Comparison of ENCODE assay signal across 8 cellular contexts in genomic region chr20:22333885-22334545, GRCh38.
A peak's percentile ranks its signal among the peaks of the same experiment; 100 is the strongest.
DNase-seq lines count a peak whose midpoint lies in the region; ATAC-seq, FAIRE-seq and TF ChIP-seq lines count a peak whose summit lies in the region.

No MANE protein-coding gene starts in this region.

- FAIRE-seq in A549 (lab: Jason Lieb, UNC) (peak; percentile 99), endothelial cell of umbilical vein (lab: Jason Lieb, UNC) (peak; percentile 72)

- peak; percentile 95 to 96 for TF ChIP-seq RAD21 in A549 (conservative IDR thresholded peaks at IDR 0.05 in 1 of 2, IDR thresholded peaks at IDR 0.05 in 1 of 2)

- BruUV-seq in endothelial cell of umbilical vein (replicated peaks; lab: Mats Ljungman, UMichigan), result no TSS peak

- no peaks in the 10 kb centered on the region for H4K20me1 ChIP-seq in endothelial cell of umbilical vein (replicated peaks; ENCODE audit: control insufficient read depth, extremely low read depth, insufficient read depth, low read length)

- POLR2A ChIA-PET in A549 (lab: Yijun Ruan, JAX) (interaction anchor here (0.8 kb wide), 1 partner anchor 1016 kb away, joined by 3 read pairs; no protein-coding TSS in a partner anchor), endothelial cell of umbilical vein (lab: Charles Lee) (no interaction called here)

- no peaks in the 10 kb centered on the region for H3K36me3 ChIP-seq in endothelial cell of umbilical vein (ENCODE audit: control insufficient read depth in 2 of 2, extremely low read depth in 1 of 2, insufficient read depth in 2 of 2, low read length in 2 of 2)
- no peaks in the 10 kb centered on the region for H3K36me3 ChIP-seq in upper lobe of left lung

- H3K9ac ChIP-seq in endothelial cell of umbilical vein (replicated peaks; ENCODE audit: extremely low read depth, insufficient read depth, low read length), result no peak overlapping the region

- dilution Hi-C loops in endothelial cell of umbilical vein (cut with MboI; ENCODE audit: extremely low pct_ligation_motif_present, low sequenced_read_pairs), result loop anchor here (25.0 kb wide), 1 partner anchor 353 kb away; no protein-coding TSS in a partner anchor

- H3K9me1 ChIP-seq in endothelial cell of umbilical vein (replicated peaks; ENCODE audit: control insufficient read depth, extremely low read depth, insufficient read depth, low read length), result no peaks in the 10 kb centered on the region

- ATAC-seq in A549, result peak; percentile 83 to 93
- peak; percentile 89 for ATAC-seq in HG02870 (IDR thresholded peaks at IDR 0.05; ENCODE audit: unreplicated experiment)
- ATAC-seq in upper lobe of left lung (ENCODE audit: low FRiP score in 2 of 2), result peak; percentile 79 to 87

- TF ChIP-seq POLR2A in A549 (IDR thresholded peaks at IDR 0.05; ENCODE audit: low read length) (no peak), endothelial cell of umbilical vein (IDR thresholded peaks at IDR 0.05; ENCODE audit: low read depth, low read length) (no peak), upper lobe of left lung (IDR thresholded peaks at IDR 0.05) (no peak)

- H3K27ac ChIP-seq in A549, result no peak overlapping the region
- H3K27ac ChIP-seq in endothelial cell of umbilical vein (ENCODE audit: insufficient read depth, low read depth, low read length), result no peak overlapping the region
- no peak overlapping the region for H3K27ac ChIP-seq in upper lobe of left lung

- H3K79me2 ChIP-seq in endothelial cell of umbilical vein (ENCODE audit: control insufficient read depth, insufficient read depth, low read length), result no peaks in the 10 kb centered on the region

- H3K4me2 ChIP-seq in A549 (peak overlapping the region; percentile 64), endothelial cell of umbilical vein (ENCODE audit: insufficient read depth, low read length) (no peak overlapping the region)

- WGBS in A549 (ENCODE audit: missing lambda C conversion rate), result 13% methylated on average over 19 of the region's 19 CpGs
- 40% methylated on average over 19 of the region's 19 CpGs for WGBS in upper lobe of left lung, 2 donors

- no peak overlapping the region for H2AFZ ChIP-seq in endothelial cell of umbilical vein (ENCODE audit: low read depth, low read length)

- H3K4me3 ChIP-seq in A549 (no peak overlapping the region), GM12875 (ENCODE audit: low read depth, low read length) (no peak overlapping the region), endothelial cell of umbilical vein (replicated peaks in 1 of 3; ENCODE audit: insufficient read depth in 1 of 3, low read depth in 1 of 3, low read length in 3 of 3) (no peak overlapping the region), upper lobe of left lung (no peak overlapping the region)

- CTCF ChIA-PET in A549 (lab: Yijun Ruan, JAX), result interaction anchor here (0.5 to 8.3 kb wide), 39 partner anchors 9 to 1007 kb away, joined by 3 to 311 read pairs (median 4); partner anchors contain the start of gene FOXA2
- CTCF ChIA-PET in endothelial cell of umbilical vein (lab: Charles Lee), result interaction anchor here (0.5 to 4.1 kb wide), 9 partner anchors 9 to 1007 kb away, joined by 3 to 59 read pairs (median 5); no protein-coding TSS in a partner anchor

- H3K4me1 ChIP-seq in A549 (no peaks in the 10 kb centered on the region), endothelial cell of umbilical vein (ENCODE audit: control insufficient read depth, extremely low read depth, insufficient read depth, low read length) (no peaks in the 10 kb centered on the region), upper lobe of left lung (no peaks in the 10 kb centered on the region)

- TF ChIP-seq EP300 in A549 (IDR thresholded peaks at IDR 0.05) (no peak), upper lobe of left lung (IDR thresholded peaks at IDR 0.05) (no peak)

- DNase-seq in A549 (ENCODE audit: low read depth in 1 of 2, low spot score in 1 of 2) (peak; percentile 81 to 96), NCI-H1694 (lab: John Stamatoyannopoulos, UW) (peak; percentile 12), UCSD-AML1 (lab: John Stamatoyannopoulos, UW; ENCODE audit: unreplicated experiment) (peak; percentile 48), endothelial cell of umbilical vein (ENCODE audit: low read depth, low spot score) (peak; percentile 62), midbrain (lab: John Stamatoyannopoulos, UW) (peak; percentile 25), upper lobe of left lung (peak; percentile 22 to 66)

- peak; percentile 94 for TF ChIP-seq CTCF in A549 (IDR thresholded peaks at IDR 0.05)
- peak; percentile 66; the same call in 1 of the 2 replicates for TF ChIP-seq CTCF in GM12875 (IDR thresholded peaks at IDR 0.05; ENCODE audit: borderline replicate concordance, insufficient read depth, low read depth, low read length)
- peak; percentile 63 to 79 for TF ChIP-seq CTCF in endothelial cell of umbilical vein (IDR thresholded peaks at IDR 0.05; ENCODE audit: extremely low read depth in 1 of 2, insufficient read depth in 1 of 2, low read depth in 1 of 2, low read length in 2 of 2)
- peak; percentile 53 to 77 (median 71) for TF ChIP-seq CTCF in upper lobe of left lung (IDR thresholded peaks at IDR 0.05)

- H3K27me3 ChIP-seq in endothelial cell of umbilical vein (ENCODE audit: control insufficient read depth in 2 of 2, insufficient read depth in 2 of 2, low read length in 2 of 2) (peaks cover 0 to 5% of the 10 kb centered on the region in 2 experiments), upper lobe of left lung (no peaks in the 10 kb centered on the region)

- H3K9me3 ChIP-seq in A549, result no peaks in the 10 kb centered on the region
- H3K9me3 ChIP-seq in endothelial cell of umbilical vein (replicated peaks; ENCODE audit: control insufficient read depth, insufficient read depth, low read length), result no peaks in the 10 kb centered on the region
- H3K9me3 ChIP-seq in upper lobe of left lung, result no peaks in the 10 kb centered on the region

- intact Hi-C loops in endothelial cell of umbilical vein (cut with micrococcal nuclease), result loop anchor here (1.0 to 10.0 kb wide), 4 partner anchors 252 to 715 kb away; partner anchors contain the start of gene THBD

TF ChIP-seq in A549, 52 proteins besides CTCF, POLR2A, EP300 and RAD21:
- TF ChIP-seq NFE2L2 (conservative IDR thresholded peaks at IDR 0.05; ENCODE audit: low read length) (no peak), USF2 (IDR thresholded peaks at IDR 0.05) (peak; percentile 36; the same call in 1 of the 2 replicates), POLR2AphosphoS2 (conservative IDR thresholded peaks at IDR 0.05; ENCODE audit: low read length) (no peak), HEYL (CRISPR knock-in tag; IDR thresholded peaks at IDR 0.05) (no peak), SMC3 (IDR thresholded peaks at IDR 0.05) (peak; percentile 94), CHD2 (IDR thresholded peaks at IDR 0.05; ENCODE audit: low read length, partially characterized antibody) (no peak), SREBF2 (IDR thresholded peaks at IDR 0.05) (no peak)

TF ChIP-seq in endothelial cell of umbilical vein, 7 proteins besides CTCF, POLR2A, EP300 and RAD21:
- TF ChIP-seq JUN (IDR thresholded peaks at IDR 0.05; ENCODE audit: borderline replicate concordance, insufficient read depth, insufficient read length, low read depth) (no peak), MAX (IDR thresholded peaks at IDR 0.05; ENCODE audit: insufficient read depth, insufficient read length) (no peak), EZH2 (IDR thresholded peaks at IDR 0.05; ENCODE audit: borderline replicate concordance, low read depth, low read length, severe bottlenecking) (no peak), POLR2AphosphoS5 (IDR thresholded peaks at IDR 0.05; ENCODE audit: insufficient read depth, low read depth, low read length) (no peak), MYC (IDR thresholded peaks at IDR 0.05; ENCODE audit: low read depth, low read length) (no peak), GATA2 (IDR thresholded peaks at IDR 0.05; ENCODE audit: insufficient read depth, insufficient read length, low read depth, low read length) (no peak), FOS (IDR thresholded peaks at IDR 0.05; ENCODE audit: borderline replicate concordance, insufficient read depth, low read length) (no peak)
TF ChIP-seq in endothelial cell of umbilical vein: peak in this region for 0.

Comparison
In these comparisons a context has a peak if more than half of its experiments do, and no peak if none do; other contexts are left out.
1. DNase-seq: peak in every context shown above with its lines; median percentile 88 in A549; 62 in endothelial cell of umbilical vein; 48 in UCSD-AML1; 44 in upper lobe of left lung; 25 in midbrain; 12 in NCI-H1694.